Comparison of ENCODE assay signal across 22 cellular contexts in genomic region chr1:229098903-229099578, GRCh38.
A peak's percentile ranks its signal among the peaks of the same experiment; 100 is the strongest.
DNase-seq lines count a peak whose midpoint lies in the region; ATAC-seq, FAIRE-seq and TF ChIP-seq lines count a peak whose summit lies in the region.
"Had no signal": no experiment of that assay in that cellular context is flagged by ENCODE, and none has a peak within 500 bp of the region (broad histone marks: within the 10 kb centered on the region; RNA-seq: fewer than 3 reads in every experiment).

No MANE protein-coding gene starts in this region.

- TF ChIP-seq CTCF in body of pancreas (IDR thresholded peaks at IDR 0.05) (no peak), HepG2 (CRISPR knock-in tag; IDR thresholded peaks at IDR 0.05) (peak; percentile 50)

- H3K4ac ChIP-seq in trophoblast cell (ENCODE audit: low read depth, low read length) = no peak overlapping the region

- TF ChIP-seq RAD21 in HepG2 (CRISPR knock-in tag; IDR thresholded peaks at IDR 0.05) = peak; percentile 65; the same call in 1 of the 2 replicates

- H3K27me3 Mint-ChIP-seq in CD4-positive, CD25-positive, alpha-beta regulatory T cell = peaks cover 9% of the 10 kb centered on the region

- intact Hi-C loops in body of pancreas (cut with DNase I) = no loop called here
- intact Hi-C loops in HepG2 (cut with micrococcal nuclease; ENCODE audit: unreplicated experiment) = loop anchor here (2.0 kb wide), 1 partner anchor 14 kb away; no protein-coding TSS in a partner anchor

- no peak for ATAC-seq in CD4-positive, CD25-positive, alpha-beta regulatory T cell (ENCODE audit: low read depth in 2 of 2)
- ATAC-seq in body of pancreas (peak; percentile 35), HepG2 (peak; percentile 99), HG02610 (IDR thresholded peaks at IDR 0.05; ENCODE audit: unreplicated experiment) (no peak), HG03135 (IDR thresholded peaks at IDR 0.05; ENCODE audit: unreplicated experiment) (no peak)
- ATAC-seq: SK-N-SH treated with all-trans-retinoic acid at 6 μM for 48 hours had no signal

- POLR2A ChIA-PET in HepG2 (lab: Yijun Ruan, JAX) = interaction anchor here (0.6 to 1.2 kb wide), 2 partner anchors 9 to 61 kb away, joined by 3 to 4 read pairs; no protein-coding TSS in a partner anchor

- H2AK5ac ChIP-seq in trophoblast cell (ENCODE audit: low read length) = peak overlapping the region; percentile 5

- H3K79me1 ChIP-seq in trophoblast cell (ENCODE audit: low read length) = peaks cover 36% of the 10 kb centered on the region

- peak overlapping the region in 2 of 3 donors; percentile 9 to 20 for H3K27ac Mint-ChIP-seq in CD4-positive, CD25-positive, alpha-beta regulatory T cell
- H3K27ac Mint-ChIP-seq: IgD-negative memory B cell had no signal

- H3K9me3 ChIP-seq in CD4-positive, CD25-positive, alpha-beta regulatory T cell (ENCODE audit: control insufficient read depth in 2 of 2, low read length in 2 of 2) = no peaks in the 10 kb centered on the region
- no peaks in the 10 kb centered on the region for H3K9me3 ChIP-seq in body of pancreas
- peaks cover 7% of the 10 kb centered on the region; the same call in 1 of the 2 replicates for H3K9me3 ChIP-seq in HepG2 (ENCODE audit: low read length)
- no peaks in the 10 kb centered on the region for H3K9me3 ChIP-seq in trophoblast cell (ENCODE audit: insufficient read depth, low read depth, low read length)

- no peak overlapping the region; the same call in 1 of the 2 replicates for H3K9ac ChIP-seq in HepG2 (ENCODE audit: insufficient read depth, low read depth, low read length)
- no peak overlapping the region for H3K9ac ChIP-seq in trophoblast cell (ENCODE audit: low read length)
- H3K9ac ChIP-seq: BLaER1 had no signal

- DNase-seq in CD4-positive, CD25-positive, alpha-beta regulatory T cell = no peak
- DNase-seq in body of pancreas (no peak), HepG2 (ENCODE audit: low spot score) (peak; percentile 94), trophoblast cell (peak in 1 of 2 donors; percentile 8), NCI-H82 treated with DMSO at 0.1 percent for 48 hours (lab: John Stamatoyannopoulos, UW; ENCODE audit: unreplicated experiment) (no peak), NCI-H1092 treated with DMSO at 0.1 percent for 48 hours (lab: John Stamatoyannopoulos, UW) (no peak)
- DNase-seq: 8988T; CD8-positive, alpha-beta memory T cell; DMS79 treated with DMSO at 0.1 percent for 48 hours; Kasumi-1; MM.1S; NCI-H1105 treated with DMSO at 0.1 percent for 48 hours; NCI-H187; NCI-H345; NCI-H69; NK-92 treated with Interleukin-12 subunit alpha and Interleukin-12 subunit beta, amount 100 ng/mL, for 24 hours; SHP77 treated with DMSO at 0.1 percent for 48 hours had no signal

- H2BK5ac ChIP-seq in trophoblast cell (ENCODE audit: low read depth, low read length, poor library complexity) = peak overlapping the region; percentile 33

- H3K79me2 ChIP-seq in HepG2 (ENCODE audit: insufficient read depth, low read length) (no peaks in the 10 kb centered on the region), trophoblast cell (ENCODE audit: control insufficient read depth, insufficient read depth, low read length, poor library complexity) (peaks cover 3% of the 10 kb centered on the region)

- H2AFZ ChIP-seq in HepG2 (ENCODE audit: low read length) = no peak overlapping the region
- no peak overlapping the region for H2AFZ ChIP-seq in trophoblast cell (ENCODE audit: insufficient read depth, low read length, poor library complexity)

- peak; percentile 99 for FAIRE-seq in HepG2 (lab: Jason Lieb, UNC)

- no peak overlapping the region for H3K4me3 Mint-ChIP-seq in CD4-positive, CD25-positive, alpha-beta regulatory T cell
- H3K4me3 Mint-ChIP-seq: CD8-positive, alpha-beta memory T cell; IgD-negative memory B cell had no signal

- H4K20me1 ChIP-seq in HepG2 (ENCODE audit: insufficient read depth, low read length) = no peaks in the 10 kb centered on the region
- H4K20me1 ChIP-seq: BLaER1 had no signal

- H3K36me3 Mint-ChIP-seq in CD4-positive, CD25-positive, alpha-beta regulatory T cell = no peaks in the 10 kb centered on the region
- H3K36me3 Mint-ChIP-seq: IgD-negative memory B cell had no signal

- H4K8ac ChIP-seq in trophoblast cell (ENCODE audit: low read depth, low read length) = peak overlapping the region; percentile 11

- no peak overlapping the region for H4K12ac ChIP-seq in trophoblast cell (ENCODE audit: low read depth, low read length)

- no peak overlapping the region for H3K27ac ChIP-seq in CD4-positive, CD25-positive, alpha-beta regulatory T cell (ENCODE audit: insufficient read depth, low read length, poor library complexity, severe bottlenecking)
- H3K27ac ChIP-seq in body of pancreas = no peak overlapping the region
- peak overlapping the region; percentile 78 for H3K27ac ChIP-seq in HepG2 (ENCODE audit: extremely low read length, insufficient read depth, low read length)
- peak overlapping the region; percentile 16 for H3K27ac ChIP-seq in trophoblast cell (ENCODE audit: low read depth, low read length)
- H3K27ac ChIP-seq: BLaER1 had no signal

- CTCF ChIA-PET in HepG2 (lab: Yijun Ruan, JAX; ENCODE audit: low intra/inter-chr PET ratio, low total read pairs) = no interaction called here

- H3K9me3 Mint-ChIP-seq in CD4-positive, CD25-positive, alpha-beta regulatory T cell = peaks cover 0 to 2% (median 0%) of the 10 kb centered on the region in 7 donors

- no peaks in the 10 kb centered on the region for H3K4me1 ChIP-seq in CD4-positive, CD25-positive, alpha-beta regulatory T cell (ENCODE audit: control insufficient read depth, insufficient read depth, low read length, poor library complexity, severe bottlenecking)
- H3K4me1 ChIP-seq in body of pancreas (peaks cover 21% of the 10 kb centered on the region), HepG2 (ENCODE audit: insufficient read depth, low read length) (peaks cover 63% of the 10 kb centered on the region), trophoblast cell (ENCODE audit: control insufficient read depth in 1 of 2, insufficient read depth in 2 of 2, low read length in 2 of 2) (peaks cover 23 to 46% of the 10 kb centered on the region in 2 experiments)
- H3K4me1 ChIP-seq: BLaER1 had no signal

- H2BK12ac ChIP-seq in trophoblast cell (ENCODE audit: low read length) = peak overlapping the region; percentile 27

- no peak overlapping the region for H3K4me3 ChIP-seq in CD4-positive, CD25-positive, alpha-beta regulatory T cell (ENCODE audit: low read depth, low read length)
- no peak overlapping the region for H3K4me3 ChIP-seq in body of pancreas
- peak overlapping the region in 1 of 3 experiments; percentile 38; a peak in 2 of 6 replicates for H3K4me3 ChIP-seq in HepG2 (replicated peaks in 1 of 3; ENCODE audit: insufficient read depth in 1 of 3, low read depth in 2 of 3, low read length in 3 of 3)
- H3K4me3 ChIP-seq in trophoblast cell (ENCODE audit: low read depth, low read length) = no peak overlapping the region
- H3K4me3 ChIP-seq: BLaER1 had no signal

- TF ChIP-seq POLR2A in body of pancreas (IDR thresholded peaks at IDR 0.05) (no peak), HepG2 (IDR thresholded peaks at IDR 0.05; ENCODE audit: insufficient read depth in 1 of 2, low read depth in 2 of 2, low read length in 2 of 2) (peak; percentile 31 to 32; a peak in 1 of 4 replicates)

- H3K4me2 ChIP-seq in HepG2 (ENCODE audit: low read depth, low read length) (peak overlapping the region; percentile 68), trophoblast cell (ENCODE audit: low read length) (no peak overlapping the region)
- H3K4me2 ChIP-seq: BLaER1 had no signal

- H2BK120ac ChIP-seq in trophoblast cell (ENCODE audit: insufficient read depth, low read length, poor library complexity) = peak overlapping the region; percentile 56

- in situ Hi-C loops in HepG2 (cut with HindIII; ENCODE audit: extremely low pct_ligation_motif_present, low pct_unique_long_range_greater_than_20kb) = no loop called here

- H4K91ac ChIP-seq in trophoblast cell (ENCODE audit: low read depth, low read length) = peak overlapping the region; percentile 57

- peak overlapping the region; percentile 18 for H3K14ac ChIP-seq in trophoblast cell (ENCODE audit: low read length)

- no peak overlapping the region for H3K23ac ChIP-seq in trophoblast cell (ENCODE audit: low read length)

- no peaks in the 10 kb centered on the region for H3K4me1 Mint-ChIP-seq in CD4-positive, CD25-positive, alpha-beta regulatory T cell
- H3K4me1 Mint-ChIP-seq: CD8-positive, alpha-beta memory T cell had no signal

- 78 to 87% methylated on average over 7 to 8 of the region's 8 CpGs for WGBS in body of pancreas, 2 donors
- WGBS in HepG2 (ENCODE audit: low lambda C conversion rate) = 13% methylated on average over 8 of the region's 8 CpGs
- WGBS in trophoblast cell (ENCODE audit: extremely low coverage, insufficient coverage, insufficient read length) = no CpG with 5 or more reads among the region's 8 CpGs

- peak; percentile 64 to 88; a peak in 3 of 4 replicates for TF ChIP-seq EP300 in HepG2 (IDR thresholded peaks at IDR 0.05; ENCODE audit: low read depth in 2 of 2, low read length in 2 of 2)
- TF ChIP-seq EP300 in HepG2 (CRISPR knock-in tag; IDR thresholded peaks at IDR 0.05; ENCODE audit: borderline replicate concordance) = peak; percentile 86

- no peaks in the 10 kb centered on the region for H3K27me3 ChIP-seq in CD4-positive, CD25-positive, alpha-beta regulatory T cell (ENCODE audit: control insufficient read depth, insufficient read depth, low read length)
- H3K27me3 ChIP-seq in body of pancreas = no peaks in the 10 kb centered on the region
- no peaks in the 10 kb centered on the region for H3K27me3 ChIP-seq in HepG2 (ENCODE audit: control insufficient read depth in 1 of 2, insufficient read depth in 2 of 2, low read length in 2 of 2)
- no peaks in the 10 kb centered on the region for H3K27me3 ChIP-seq in trophoblast cell (ENCODE audit: insufficient read depth, low read length)
- H3K27me3 ChIP-seq: BLaER1 had no signal

- peak overlapping the region; percentile 69 for H3K18ac ChIP-seq in trophoblast cell (ENCODE audit: low read length)

- H3K36me3 ChIP-seq in CD4-positive, CD25-positive, alpha-beta regulatory T cell (ENCODE audit: control insufficient read depth, insufficient read depth, low read length) = no peaks in the 10 kb centered on the region
- H3K36me3 ChIP-seq in body of pancreas (replicated peaks in 1 of 2; ENCODE audit: insufficient read depth in 1 of 2, low read depth in 2 of 2) (no peaks in the 10 kb centered on the region), HepG2 (replicated peaks in 1 of 2; ENCODE audit: control insufficient read depth in 1 of 2, insufficient read depth in 2 of 2, low read length in 2 of 2) (no peaks in the 10 kb centered on the region), trophoblast cell (ENCODE audit: control insufficient read depth in 1 of 2, insufficient read depth in 2 of 2, low read length in 2 of 2) (no peaks in the 10 kb centered on the region)
- H3K36me3 ChIP-seq: BLaER1 had no signal

- no TSS peak for BruUV-seq in HepG2 (replicated peaks; lab: Mats Ljungman, UMichigan)

TF ChIP-seq in HepG2, 621 proteins besides CTCF, POLR2A, EP300 and RAD21 (continues in another document):
- TF ChIP-seq ZFP36 (IDR thresholded peaks at IDR 0.05; ENCODE audit: borderline replicate concordance, low read depth, low read length, partially characterized antibody) (no peak), ELF4 (CRISPR knock-in tag; IDR thresholded peaks at IDR 0.05; ENCODE audit: borderline replicate concordance) (no peak)

Comparison
In these comparisons a context has a peak if more than half of its experiments do, and no peak if none do; other contexts are left out.
1. ATAC-seq: peak in body of pancreas (single experiment) and HepG2 (single experiment); none in CD4-positive, CD25-positive, alpha-beta regulatory T cell (0 of 2), HG02610 (single experiment) and HG03135 (single experiment).
2. H3K27ac ChIP-seq: peak in HepG2 (single experiment) and trophoblast cell (single experiment); none in CD4-positive, CD25-positive, alpha-beta regulatory T cell (single experiment) and body of pancreas (0 of 4).
3. POLR2A ChIP-seq: peak in HepG2 (2 of 2); none in body of pancreas (0 of 3).